Comparison of ENCODE assay signal across 13 cellular contexts in genomic region chr4:80247484-80247883, GRCh38. TPM values are rescaled to one million over a fixed set of nuclear protein-coding genes. Genes with fewer than 3 reads are reported as not detected.
"Had no signal": no experiment of that assay in that cellular context is flagged by ENCODE, and none has a peak within 500 bp of the region (broad histone marks: within the 10 kb centered on the region; RNA-seq: fewer than 3 reads in every experiment).

No MANE protein-coding gene starts in this region.

RNA-seq across cellular contexts. Expression of gene FGF5, which starts 19.0 kb away (rescaled TPM):
- total RNA-seq: activated naive CD4-positive, alpha-beta T cell treated with anti-CD3 and anti-CD28 coated beads for 36 hours; activated naive CD4-positive, alpha-beta T cell treated with anti-CD3 and anti-CD28 coated beads, Interleukin-2, amount 50 U/mL, for 72 hours; activated naive CD8-positive, alpha-beta T cell treated with anti-CD3 and anti-CD28 coated beads for 36 hours; activated naive CD8-positive, alpha-beta T cell treated with anti-CD3 and anti-CD28 coated beads, Interleukin-2, amount 10 ng/mL, durations not matched to agents 7 days and 5 days; activated T-cell treated with anti-CD3 and anti-CD28 coated beads, Interleukin-2, amount 50 U/mL, for 4 hours; activated T-cell treated with anti-CD3 and anti-CD28 coated beads, Interleukin-2, amount 50 U/mL, for 72 hours; activated T-helper 1 cell treated with anti-CD3 and anti-CD28 coated beads, Interleukin-12 subunit alpha, Interleukin-12 subunit beta, Interleukin-2, Interleukin-4 antibody, amounts not matched to agents 30 ng/mL and 10 ng/mL and 1 ng/mL, durations not matched to agents 14 hours and 24 hours and 36 hours; activated T-helper 17 cell treated with anti-CD3 and anti-CD28 coated beads, Interleukin-2, amount 50 U/mL, for 72 hours; adrenal gland; ascending aorta; body of pancreas; breast epithelium had no signal
- polyA plus RNA-seq: adrenal gland, aorta had no signal

RNA-seq across cellular contexts. Expression of gene PRDM8, which starts 50.2 kb away (rescaled TPM):
- total RNA-seq: ascending aorta had no signal
